ENCODE assay signal across 1 cellular context in the genomic region with DNA sequence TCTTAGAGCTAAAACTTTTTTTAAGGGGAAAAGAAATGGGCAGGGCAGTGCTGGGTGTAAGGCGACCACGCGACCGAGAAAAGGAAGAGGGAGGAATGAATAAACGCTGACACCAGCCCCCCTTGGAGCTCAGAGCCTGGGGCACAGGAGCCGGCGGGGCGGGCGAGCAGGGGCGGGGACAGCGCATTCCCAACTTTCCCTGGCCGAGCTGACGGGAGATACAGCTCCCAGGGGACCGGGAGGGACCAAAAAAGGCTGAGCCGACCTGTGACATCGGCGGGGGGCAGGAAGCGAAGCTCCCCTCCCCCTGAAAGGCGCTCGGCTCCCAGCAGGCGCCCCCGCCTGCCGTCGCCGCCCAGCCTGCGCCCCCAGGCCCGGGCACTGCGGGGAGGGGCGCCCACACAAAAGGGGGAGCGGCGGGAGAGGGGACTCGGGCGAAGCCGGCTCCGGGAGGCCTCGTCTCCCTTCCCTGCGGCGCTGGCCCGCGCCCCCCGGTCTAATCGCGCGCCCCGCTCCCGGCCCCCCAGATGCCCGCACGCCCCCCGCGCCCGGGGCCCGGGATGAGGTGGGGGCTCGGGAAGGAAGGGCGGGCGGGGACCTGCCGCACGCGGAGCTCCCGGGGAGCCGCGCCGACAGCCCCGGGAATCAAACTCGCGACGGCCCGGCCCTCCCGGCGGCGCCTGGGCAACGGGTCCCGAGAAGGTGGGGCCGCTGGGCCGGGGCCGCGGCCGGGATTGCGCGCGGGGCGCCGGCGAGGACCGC.
TF ChIP-seq lines count a peak whose summit lies in the region.

No MANE protein-coding gene starts in this region.

TF ChIP-seq in HEK293, 187 proteins besides CTCF, POLR2A, EP300 and RAD21 (continued from another document and continues in another):
- TF ChIP-seq, protein P1, sequence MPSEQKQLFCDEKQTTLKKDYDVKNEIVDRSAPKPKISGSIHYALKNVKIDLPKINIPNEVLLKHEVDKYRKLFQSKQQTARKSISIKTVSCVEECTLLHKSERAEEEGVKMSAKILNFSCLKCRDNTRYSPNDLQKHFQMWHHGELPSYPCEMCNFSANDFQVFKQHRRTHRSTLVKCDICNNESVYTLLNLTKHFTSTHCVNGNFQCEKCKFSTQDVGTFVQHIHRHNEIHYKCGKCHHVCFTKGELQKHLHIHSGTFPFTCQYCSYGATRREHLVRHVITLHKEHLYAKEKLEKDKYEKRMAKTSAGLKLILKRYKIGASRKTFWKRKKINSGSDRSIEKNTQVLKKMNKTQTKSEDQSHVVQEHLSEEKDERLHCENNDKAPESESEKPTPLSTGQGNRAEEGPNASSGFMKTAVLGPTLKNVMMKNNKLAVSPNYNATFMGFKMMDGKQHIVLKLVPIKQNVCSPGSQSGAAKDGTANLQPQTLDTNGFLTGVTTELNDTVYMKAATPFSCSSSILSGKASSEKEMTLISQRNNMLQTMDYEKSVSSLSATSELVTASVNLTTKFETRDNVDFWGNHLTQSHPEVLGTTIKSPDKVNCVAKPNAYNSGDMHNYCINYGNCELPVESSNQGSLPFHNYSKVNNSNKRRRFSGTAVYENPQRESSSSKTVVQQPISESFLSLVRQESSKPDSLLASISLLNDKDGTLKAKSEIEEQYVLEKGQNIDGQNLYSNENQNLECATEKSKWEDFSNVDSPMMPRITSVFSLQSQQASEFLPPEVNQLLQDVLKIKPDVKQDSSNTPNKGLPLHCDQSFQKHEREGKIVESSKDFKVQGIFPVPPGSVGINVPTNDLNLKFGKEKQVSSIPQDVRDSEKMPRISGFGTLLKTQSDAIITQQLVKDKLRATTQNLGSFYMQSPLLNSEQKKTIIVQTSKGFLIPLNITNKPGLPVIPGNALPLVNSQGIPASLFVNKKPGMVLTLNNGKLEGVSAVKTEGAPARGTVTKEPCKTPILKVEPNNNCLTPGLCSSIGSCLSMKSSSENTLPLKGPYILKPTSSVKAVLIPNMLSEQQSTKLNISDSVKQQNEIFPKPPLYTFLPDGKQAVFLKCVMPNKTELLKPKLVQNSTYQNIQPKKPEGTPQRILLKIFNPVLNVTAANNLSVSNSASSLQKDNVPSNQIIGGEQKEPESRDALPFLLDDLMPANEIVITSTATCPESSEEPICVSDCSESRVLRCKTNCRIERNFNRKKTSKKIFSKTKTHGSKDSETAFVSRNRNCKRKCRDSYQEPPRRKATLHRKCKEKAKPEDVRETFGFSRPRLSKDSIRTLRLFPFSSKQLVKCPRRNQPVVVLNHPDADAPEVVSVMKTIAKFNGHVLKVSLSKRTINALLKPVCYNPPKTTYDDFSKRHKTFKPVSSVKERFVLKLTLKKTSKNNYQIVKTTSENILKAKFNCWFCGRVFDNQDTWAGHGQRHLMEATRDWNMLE (tag by site-specific recombination; conservative IDR thresholded peaks at IDR 0.05; ENCODE audit: low read depth): no peak
- TF ChIP-seq ZNF677 (tag by site-specific recombination; IDR thresholded peaks at IDR 0.05) (no peak), MEIS1 (CRISPR knock-in tag; IDR thresholded peaks at IDR 0.05; ENCODE audit: borderline replicate concordance) (no peak), ZNF560 (tag by site-specific recombination; IDR thresholded peaks at IDR 0.05; ENCODE audit: borderline replicate concordance) (no peak), ZNF558 (tag by site-specific recombination; IDR thresholded peaks at IDR 0.05) (no peak), ZBTB1 (tag by site-specific recombination; IDR thresholded peaks at IDR 0.05) (peak; percentile 37; the same call in 1 of the 2 replicates), ZNF350 (tag by site-specific recombination; IDR thresholded peaks at IDR 0.05) (no peak), ZNF768 (tag by site-specific recombination; IDR thresholded peaks at IDR 0.05) (no peak), KLF8 (tag by site-specific recombination; IDR thresholded peaks at IDR 0.05) (peak; percentile 91), ZBTB17 (tag by site-specific recombination; IDR thresholded peaks at IDR 0.05) (peak; percentile 61), ZNF555 (tag by site-specific recombination; conservative IDR thresholded peaks at IDR 0.05) (no peak), KLF16 (tag by site-specific recombination; IDR thresholded peaks at IDR 0.05) (peak; percentile 71; the same call in 1 of the 2 replicates), ZNF404 (tag by site-specific recombination; IDR thresholded peaks at IDR 0.05) (no peak), ZNF132 (tag by site-specific recombination; IDR thresholded peaks at IDR 0.05; ENCODE audit: borderline replicate concordance) (no peak), ZNF585B (tag by site-specific recombination; IDR thresholded peaks at IDR 0.05) (no peak), ZNF664 (tag by site-specific recombination; IDR thresholded peaks at IDR 0.05) (no peak), ZNF175 (tag by site-specific recombination; IDR thresholded peaks at IDR 0.05) (no peak), ZSCAN30 (tag by site-specific recombination; IDR thresholded peaks at IDR 0.05) (peak; percentile 61; the same call in 1 of the 2 replicates), PATZ1 (tag by site-specific recombination; IDR thresholded peaks at IDR 0.05) (peak; percentile 94), ZNF138 (tag by site-specific recombination; IDR thresholded peaks at IDR 0.05; ENCODE audit: borderline replicate concordance) (no peak), ZNF391 (tag by site-specific recombination; IDR thresholded peaks at IDR 0.05; ENCODE audit: borderline replicate concordance, low read depth) (no peak), ZNF701 (tag by site-specific recombination; IDR thresholded peaks at IDR 0.05) (no peak), ZNF561 (tag by site-specific recombination; IDR thresholded peaks at IDR 0.05; ENCODE audit: borderline replicate concordance) (peak; percentile 56; the same call in 1 of the 2 replicates), TRIM28 (IDR thresholded peaks at IDR 0.05; ENCODE audit: borderline replicate concordance, low read length) (no peak), ZNF155 (tag by site-specific recombination; IDR thresholded peaks at IDR 0.05) (no peak), ZNF623 (tag by site-specific recombination; IDR thresholded peaks at IDR 0.05) (no peak), ZNF423 (tag by site-specific recombination; IDR thresholded peaks at IDR 0.05) (peak; percentile 97)
- TF ChIP-seq, protein P2, sequence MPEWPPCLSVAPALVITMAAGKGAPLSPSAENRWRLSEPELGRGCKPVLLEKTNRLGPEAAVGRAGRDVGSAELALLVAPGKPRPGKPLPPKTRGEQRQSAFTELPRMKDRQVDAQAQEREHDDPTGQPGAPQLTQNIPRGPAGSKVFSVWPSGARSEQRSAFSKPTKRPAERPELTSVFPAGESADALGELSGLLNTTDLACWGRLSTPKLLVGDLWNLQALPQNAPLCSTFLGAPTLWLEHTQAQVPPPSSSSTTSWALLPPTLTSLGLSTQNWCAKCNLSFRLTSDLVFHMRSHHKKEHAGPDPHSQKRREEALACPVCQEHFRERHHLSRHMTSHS (tag by site-specific recombination; IDR thresholded peaks at IDR 0.05): no peak
- TF ChIP-seq, protein P3, sequence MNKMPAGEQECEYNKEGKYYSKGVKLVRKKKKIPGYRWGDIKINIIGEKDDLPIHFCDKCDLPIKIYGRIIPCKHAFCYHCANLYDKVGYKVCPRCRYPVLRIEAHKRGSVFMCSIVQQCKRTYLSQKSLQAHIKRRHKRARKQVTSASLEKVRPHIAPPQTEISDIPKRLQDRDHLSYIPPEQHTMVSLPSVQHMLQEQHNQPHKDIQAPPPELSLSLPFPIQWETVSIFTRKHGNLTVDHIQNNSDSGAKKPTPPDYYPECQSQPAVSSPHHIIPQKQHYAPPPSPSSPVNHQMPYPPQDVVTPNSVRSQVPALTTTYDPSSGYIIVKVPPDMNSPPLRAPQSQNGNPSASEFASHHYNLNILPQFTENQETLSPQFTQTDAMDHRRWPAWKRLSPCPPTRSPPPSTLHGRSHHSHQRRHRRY (tag by site-specific recombination; IDR thresholded peaks at IDR 0.05): no peak
- TF ChIP-seq, protein P4, sequence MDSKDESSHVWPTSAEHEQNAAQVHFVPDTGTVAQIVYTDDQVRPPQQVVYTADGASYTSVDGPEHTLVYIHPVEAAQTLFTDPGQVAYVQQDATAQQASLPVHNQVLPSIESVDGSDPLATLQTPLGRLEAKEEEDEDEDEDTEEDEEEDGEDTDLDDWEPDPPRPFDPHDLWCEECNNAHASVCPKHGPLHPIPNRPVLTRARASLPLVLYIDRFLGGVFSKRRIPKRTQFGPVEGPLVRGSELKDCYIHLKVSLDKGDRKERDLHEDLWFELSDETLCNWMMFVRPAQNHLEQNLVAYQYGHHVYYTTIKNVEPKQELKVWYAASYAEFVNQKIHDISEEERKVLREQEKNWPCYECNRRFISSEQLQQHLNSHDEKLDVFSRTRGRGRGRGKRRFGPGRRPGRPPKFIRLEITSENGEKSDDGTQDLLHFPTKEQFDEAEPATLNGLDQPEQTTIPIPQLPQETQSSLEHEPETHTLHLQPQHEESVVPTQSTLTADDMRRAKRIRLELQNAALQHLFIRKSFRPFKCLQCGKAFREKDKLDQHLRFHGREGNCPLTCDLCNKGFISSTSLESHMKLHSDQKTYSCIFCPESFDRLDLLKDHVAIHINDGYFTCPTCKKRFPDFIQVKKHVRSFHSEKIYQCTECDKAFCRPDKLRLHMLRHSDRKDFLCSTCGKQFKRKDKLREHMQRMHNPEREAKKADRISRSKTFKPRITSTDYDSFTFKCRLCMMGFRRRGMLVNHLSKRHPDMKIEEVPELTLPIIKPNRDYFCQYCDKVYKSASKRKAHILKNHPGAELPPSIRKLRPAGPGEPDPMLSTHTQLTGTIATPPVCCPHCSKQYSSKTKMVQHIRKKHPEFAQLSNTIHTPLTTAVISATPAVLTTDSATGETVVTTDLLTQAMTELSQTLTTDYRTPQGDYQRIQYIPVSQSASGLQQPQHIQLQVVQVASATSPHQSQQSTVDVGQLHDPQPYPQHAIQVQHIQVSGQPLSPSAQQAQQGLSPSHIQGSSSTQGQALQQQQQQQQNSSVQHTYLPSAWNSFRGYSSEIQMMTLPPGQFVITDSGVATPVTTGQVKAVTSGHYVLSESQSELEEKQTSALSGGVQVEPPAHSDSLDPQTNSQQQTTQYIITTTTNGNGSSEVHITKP (tag by site-specific recombination; IDR thresholded peaks at IDR 0.05): peak; percentile 93
- TF ChIP-seq, protein P5, sequence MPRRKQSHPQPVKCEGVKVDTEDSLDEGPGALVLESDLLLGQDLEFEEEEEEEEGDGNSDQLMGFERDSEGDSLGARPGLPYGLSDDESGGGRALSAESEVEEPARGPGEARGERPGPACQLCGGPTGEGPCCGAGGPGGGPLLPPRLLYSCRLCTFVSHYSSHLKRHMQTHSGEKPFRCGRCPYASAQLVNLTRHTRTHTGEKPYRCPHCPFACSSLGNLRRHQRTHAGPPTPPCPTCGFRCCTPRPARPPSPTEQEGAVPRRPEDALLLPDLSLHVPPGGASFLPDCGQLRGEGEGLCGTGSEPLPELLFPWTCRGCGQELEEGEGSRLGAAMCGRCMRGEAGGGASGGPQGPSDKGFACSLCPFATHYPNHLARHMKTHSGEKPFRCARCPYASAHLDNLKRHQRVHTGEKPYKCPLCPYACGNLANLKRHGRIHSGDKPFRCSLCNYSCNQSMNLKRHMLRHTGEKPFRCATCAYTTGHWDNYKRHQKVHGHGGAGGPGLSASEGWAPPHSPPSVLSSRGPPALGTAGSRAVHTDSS (tag by site-specific recombination; IDR thresholded peaks at IDR 0.05): no peak
- TF ChIP-seq, protein P6, sequence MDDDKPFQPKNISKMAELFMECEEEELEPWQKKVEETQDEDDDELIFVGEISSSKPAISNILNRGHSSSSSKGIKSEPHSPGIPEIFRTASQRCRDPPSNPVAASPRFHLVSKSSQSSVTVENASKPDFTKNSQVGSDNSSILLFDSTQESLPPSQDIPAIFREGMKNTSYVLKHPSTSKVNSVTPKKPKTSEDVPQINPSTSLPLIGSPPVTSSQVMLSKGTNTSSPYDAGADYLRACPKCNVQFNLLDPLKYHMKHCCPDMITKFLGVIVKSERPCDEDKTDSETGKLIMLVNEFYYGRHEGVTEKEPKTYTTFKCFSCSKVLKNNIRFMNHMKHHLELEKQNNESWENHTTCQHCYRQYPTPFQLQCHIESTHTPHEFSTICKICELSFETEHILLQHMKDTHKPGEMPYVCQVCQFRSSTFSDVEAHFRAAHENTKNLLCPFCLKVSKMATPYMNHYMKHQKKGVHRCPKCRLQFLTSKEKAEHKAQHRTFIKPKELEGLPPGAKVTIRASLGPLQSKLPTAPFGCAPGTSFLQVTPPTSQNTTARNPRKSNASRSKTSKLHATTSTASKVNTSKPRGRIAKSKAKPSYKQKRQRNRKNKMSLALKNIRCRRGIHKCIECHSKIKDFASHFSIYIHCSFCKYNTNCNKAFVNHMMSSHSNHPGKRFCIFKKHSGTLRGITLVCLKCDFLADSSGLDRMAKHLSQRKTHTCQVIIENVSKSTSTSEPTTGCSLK (tag by site-specific recombination; IDR thresholded peaks at IDR 0.05): no peak
